In genomic region chr1:113904292-113904673, GRCh38 we compare ENCODE assay signal across 8 cellular contexts. TPM values are rescaled to one million over a fixed set of nuclear protein-coding genes. Genes with fewer than 3 reads are reported as not detected.
DNase-seq lines count a peak whose midpoint lies in the region; ATAC-seq and TF ChIP-seq lines count a peak whose summit lies in the region.

No MANE protein-coding gene starts in this region.

- peaks cover 18% of the 10 kb centered on the region for H3K4me1 ChIP-seq in thymus (ENCODE audit: control insufficient read depth, insufficient read depth, low read length)

- H3K27me3 ChIP-seq in layer of hippocampus (ENCODE audit: control insufficient read depth, insufficient read depth, low read length), result no peaks in the 10 kb centered on the region
- no peaks in the 10 kb centered on the region for H3K27me3 ChIP-seq in thymus (ENCODE audit: control insufficient read depth, insufficient read depth)

- peaks cover 31% of the 10 kb centered on the region for H3K36me3 ChIP-seq in thymus (ENCODE audit: control insufficient read depth, insufficient read depth)

- H3K4me3 ChIP-seq in astrocyte of the cerebellum (ENCODE audit: low read depth, low read length) (peak overlapping the region; percentile 82), thymus (ENCODE audit: low read length) (peak overlapping the region; percentile 88)

- no peaks in the 10 kb centered on the region for H3K9me3 ChIP-seq in thymus (ENCODE audit: control insufficient read depth)

- under 1% methylated on average over 11 of the region's 11 CpGs for WGBS in thymus

- peak overlapping the region; percentile 97 for H3K27ac ChIP-seq in layer of hippocampus (ENCODE audit: low read depth, low read length)
- H3K27ac ChIP-seq in thymus (ENCODE audit: low read depth), result peak overlapping the region; percentile 93

- TF ChIP-seq CTCF in astrocyte of the cerebellum (IDR thresholded peaks at IDR 0.05; ENCODE audit: low read depth, low read length, missing control alignments), result no peak

- peak; percentile 27 for ATAC-seq in HG02678 (IDR thresholded peaks at IDR 0.05; ENCODE audit: unreplicated experiment)

- in situ Hi-C loops in astrocyte of the cerebellum (cut with HindIII; ENCODE audit: low sequenced_read_pairs), result no loop called here

- peak in 3 of 4 experiments; percentile 24 to 52 (median 26) for DNase-seq in activated CD4-positive, CD25-positive, alpha-beta regulatory T cell (lab: John Stamatoyannopoulos, UW)
- no peak for DNase-seq in activated CD4-positive, CD25-positive, alpha-beta regulatory T cell treated with anti-CD3 and anti-CD28 coated beads, Interleukin-2, amount 50 U/mL, for 72 hours
- DNase-seq in NCI-H2227 (lab: John Stamatoyannopoulos, UW; ENCODE audit: unreplicated experiment) (peak; percentile 81), astrocyte of the cerebellum (ENCODE audit: low read depth) (no peak), SK-N-DZ (ENCODE audit: low spot score) (no peak)

RNA-seq across cellular contexts. Expression of gene AP4B1, which starts 0.3 kb away (rescaled TPM):
- polyA plus RNA-seq in thymus, result 55.1 TPM
- polyA plus RNA-seq in SK-N-DZ (2014; cell fraction: cytosol; rRNA removed), result 20.5 and 21.2 TPM in 2 replicates
- polyA plus RNA-seq in SK-N-DZ (2014; cell fraction: nucleus; rRNA removed), result 76.1 and 76.7 TPM in 2 replicates

RNA-seq across cellular contexts. Expression of gene DCLRE1B, which starts 0.8 kb away (rescaled TPM):
- 2.9 TPM for polyA plus RNA-seq in thymus
- 17.5 and 18.5 TPM in 2 replicates for polyA plus RNA-seq in SK-N-DZ (2014; cell fraction: cytosol; rRNA removed)
- 6.0 and 6.9 TPM in 2 replicates for polyA plus RNA-seq in SK-N-DZ (2014; cell fraction: nucleus; rRNA removed)

RNA-seq across cellular contexts. Expression of gene BCL2L15, which starts 16.9 kb away (rescaled TPM):
- polyA plus RNA-seq in thymus, result 1.8 TPM
- polyA plus RNA-seq in SK-N-DZ (2014; cell fraction: cytosol; rRNA removed), result 0.06 and 0.10 TPM in 2 replicates
- polyA plus RNA-seq in SK-N-DZ (2014; cell fraction: nucleus; rRNA removed), result 0.73 and 13.1 TPM in 2 replicates

RNA-seq across cellular contexts. Expression of gene HIPK1, which starts 24.8 kb away (rescaled TPM):
- polyA plus RNA-seq in thymus, result 30.1 TPM
- polyA plus RNA-seq in SK-N-DZ (2014; cell fraction: cytosol; rRNA removed), result 11.6 and 13.5 TPM in 2 replicates
- polyA plus RNA-seq in SK-N-DZ (2014; cell fraction: nucleus; rRNA removed), result 15.4 and 21.5 TPM in 2 replicates

RNA-seq across cellular contexts. Expression of gene PTPN22, which starts 32.8 kb away (rescaled TPM):
- 35.2 TPM for polyA plus RNA-seq in thymus
- polyA plus RNA-seq in SK-N-DZ (2014; cell fraction: cytosol; rRNA removed), result not detected in 2 replicates
- polyA plus RNA-seq in SK-N-DZ (2014; cell fraction: nucleus; rRNA removed), result 0.07 TPM in 1 of 2 replicates, not detected in the other

Comparison
In these comparisons a context has a peak if more than half of its experiments do, and no peak if none do; other contexts are left out.
1. DNase-seq: peak in activated CD4-positive, CD25-positive, alpha-beta regulatory T cell (3 of 4) and NCI-H2227 (single experiment); none in activated CD4-positive, CD25-positive, alpha-beta regulatory T cell treated with anti-CD3 and anti-CD28 coated beads, Interleukin-2, amount 50 U/mL, for 72 hours (single experiment), astrocyte of the cerebellum (single experiment) and SK-N-DZ (single experiment).